ENCODE assay signal across 10 cellular contexts in the genomic region with DNA sequence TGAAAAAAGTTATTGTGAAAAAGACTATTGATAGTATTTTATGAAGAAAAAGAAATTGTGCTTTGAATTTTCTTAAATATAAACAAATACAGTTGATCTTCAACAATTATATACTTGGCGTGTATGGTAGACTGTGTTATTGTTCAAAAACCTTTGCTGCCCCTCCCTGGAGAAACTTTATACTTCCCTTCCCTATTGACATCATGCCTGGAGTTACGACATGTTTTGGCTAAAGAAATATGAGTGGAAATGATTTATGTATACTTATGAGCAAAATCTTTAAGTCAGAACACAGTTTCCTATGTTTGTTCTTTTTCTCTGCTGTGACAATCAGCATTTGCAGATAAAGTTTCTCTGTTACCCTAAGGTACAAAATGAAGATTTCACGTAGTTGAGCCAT.
DNase-seq lines count a peak whose midpoint lies in the region; ATAC-seq and TF ChIP-seq lines count a peak whose summit lies in the region.
"Had no signal": no experiment of that assay in that cellular context is flagged by ENCODE, and none has a peak within 500 bp of the region (broad histone marks: within the 10 kb centered on the region; RNA-seq: fewer than 3 reads in every experiment).

No MANE protein-coding gene starts in this region.

- no peaks in the 10 kb centered on the region for H3K27me3 Mint-ChIP-seq in activated CD4-positive, alpha-beta T cell treated with anti-CD3 and anti-CD28 coated beads, Interleukin-2, amount 10 ng/mL, durations not matched to agents 7 days and 5 days
- no peaks in the 10 kb centered on the region for H3K27me3 Mint-ChIP-seq in activated naive CD4-positive, alpha-beta T cell treated with anti-CD3 and anti-CD28 coated beads, Interleukin-2, amount 10 ng/mL, durations not matched to agents 7 days and 5 days
- H3K27me3 Mint-ChIP-seq: activated naive CD8-positive, alpha-beta T cell had no signal

- TF ChIP-seq CTCF in foreskin fibroblast (IDR thresholded peaks at IDR 0.05; ENCODE audit: low read depth, low read length) (no peak), retinal pigment epithelial cell (conservative IDR thresholded peaks at IDR 0.05; ENCODE audit: low read depth, low read length) (peak; percentile 30)

- peaks cover 4% of the 10 kb centered on the region for H3K36me3 Mint-ChIP-seq in activated CD4-positive, alpha-beta T cell treated with anti-CD3 and anti-CD28 coated beads, Interleukin-2, amount 10 ng/mL, durations not matched to agents 7 days and 5 days (ENCODE audit: low read depth)
- H3K36me3 Mint-ChIP-seq in activated naive CD4-positive, alpha-beta T cell treated with anti-CD3 and anti-CD28 coated beads, Interleukin-2, amount 10 ng/mL, durations not matched to agents 7 days and 5 days, result peaks cover 3% of the 10 kb centered on the region

- H3K4me3 Mint-ChIP-seq in activated CD4-positive, alpha-beta T cell treated with anti-CD3 and anti-CD28 coated beads, Interleukin-2, amount 10 ng/mL, durations not matched to agents 7 days and 5 days, result no peak overlapping the region
- H3K4me3 Mint-ChIP-seq in activated naive CD4-positive, alpha-beta T cell treated with anti-CD3 and anti-CD28 coated beads, Interleukin-2, amount 10 ng/mL, durations not matched to agents 7 days and 5 days, result no peak overlapping the region
- H3K4me3 Mint-ChIP-seq: activated naive CD8-positive, alpha-beta T cell had no signal

- no peak overlapping the region for H3K27ac ChIP-seq in substantia nigra (ENCODE audit: low read depth, low read length, poor library complexity, severe bottlenecking)

- POLR2A ChIA-PET in activated CD4-positive, alpha-beta T cell treated with anti-CD3 and anti-CD28 coated beads, Interleukin-2, amount 10 ng/mL, durations not matched to agents 7 days and 5 days (lab: Charles Lee), result no interaction called here

- no peaks in the 10 kb centered on the region for H3K9me3 Mint-ChIP-seq in activated CD4-positive, alpha-beta T cell treated with anti-CD3 and anti-CD28 coated beads, Interleukin-2, amount 10 ng/mL, durations not matched to agents 7 days and 5 days
- H3K9me3 Mint-ChIP-seq in activated naive CD4-positive, alpha-beta T cell treated with anti-CD3 and anti-CD28 coated beads, Interleukin-2, amount 10 ng/mL, durations not matched to agents 7 days and 5 days, result peaks cover 2% of the 10 kb centered on the region

- H3K27ac Mint-ChIP-seq in activated CD4-positive, alpha-beta T cell treated with anti-CD3 and anti-CD28 coated beads, Interleukin-2, amount 10 ng/mL, durations not matched to agents 7 days and 5 days, result no peak overlapping the region
- H3K27ac Mint-ChIP-seq in activated naive CD4-positive, alpha-beta T cell treated with anti-CD3 and anti-CD28 coated beads, Interleukin-2, amount 10 ng/mL, durations not matched to agents 7 days and 5 days, result no peak overlapping the region
- H3K27ac Mint-ChIP-seq: activated naive CD8-positive, alpha-beta T cell had no signal

- no peak overlapping the region for H3K4me3 ChIP-seq in foreskin fibroblast (ENCODE audit: low read depth in 1 of 2, low read length in 2 of 2)
- H3K4me3 ChIP-seq in retinal pigment epithelial cell (ENCODE audit: low read length), result no peak overlapping the region

- CTCF ChIA-PET in activated CD4-positive, alpha-beta T cell treated with anti-CD3 and anti-CD28 coated beads, Interleukin-2, amount 10 ng/mL, durations not matched to agents 7 days and 5 days (lab: Charles Lee), result interaction anchor here (0.6 to 0.9 kb wide), 2 partner anchors 276 to 284 kb away, joined by 3 read pairs; no protein-coding TSS in a partner anchor
- CTCF ChIA-PET in activated naive CD4-positive, alpha-beta T cell treated with anti-CD3 and anti-CD28 coated beads, Interleukin-2, amount 10 ng/mL, durations not matched to agents 7 days and 5 days (lab: Charles Lee), result no interaction called here

- no peaks in the 10 kb centered on the region for H3K4me1 Mint-ChIP-seq in activated CD4-positive, alpha-beta T cell treated with anti-CD3 and anti-CD28 coated beads, Interleukin-2, amount 10 ng/mL, durations not matched to agents 7 days and 5 days
- H3K4me1 Mint-ChIP-seq in activated naive CD4-positive, alpha-beta T cell treated with anti-CD3 and anti-CD28 coated beads, Interleukin-2, amount 10 ng/mL, durations not matched to agents 7 days and 5 days, result no peaks in the 10 kb centered on the region

- DNase-seq in HPDE6-E6E7 (ENCODE audit: extremely low spot score) (peak; percentile 10), foreskin fibroblast (peak; percentile 54 to 82), retinal pigment epithelial cell (ENCODE audit: low read depth) (no peak), substantia nigra (lab: John Stamatoyannopoulos, UW) (no peak)
- DNase-seq in activated CD4-positive, CD25-positive, alpha-beta regulatory T cell (lab: John Stamatoyannopoulos, UW), result no peak
- no peak for DNase-seq in activated CD4-positive, alpha-beta T cell treated with anti-CD3 and anti-CD28 coated beads, Interleukin-2, amount 10 ng/mL, durations not matched to agents 7 days and 5 days
- no peak for DNase-seq in activated naive CD4-positive, alpha-beta T cell treated with anti-CD3 and anti-CD28 coated beads, Interleukin-2, amount 10 ng/mL, durations not matched to agents 7 days and 5 days
- DNase-seq: stimulated activated CD4-positive, alpha-beta T cell treated with anti-CD3 and anti-CD28 coated beads, Interleukin-4, amount 100 ng/mL, for 4 hours had no signal

- peak; percentile 46; the same call in 1 of the 3 replicates for ATAC-seq in SK-N-SH treated with all-trans-retinoic acid at 6 μM for 48 hours

TF ChIP-seq in SK-N-SH treated with all-trans-retinoic acid at 6 μM for 48 hours, 23 proteins besides CTCF, POLR2A, EP300 and RAD21:
- no peak for TF ChIP-seq ZNF565 (CRISPR knock-in tag; conservative IDR thresholded peaks at IDR 0.05; ENCODE audit: low read depth)
- TF ChIP-seq, protein P1, sequence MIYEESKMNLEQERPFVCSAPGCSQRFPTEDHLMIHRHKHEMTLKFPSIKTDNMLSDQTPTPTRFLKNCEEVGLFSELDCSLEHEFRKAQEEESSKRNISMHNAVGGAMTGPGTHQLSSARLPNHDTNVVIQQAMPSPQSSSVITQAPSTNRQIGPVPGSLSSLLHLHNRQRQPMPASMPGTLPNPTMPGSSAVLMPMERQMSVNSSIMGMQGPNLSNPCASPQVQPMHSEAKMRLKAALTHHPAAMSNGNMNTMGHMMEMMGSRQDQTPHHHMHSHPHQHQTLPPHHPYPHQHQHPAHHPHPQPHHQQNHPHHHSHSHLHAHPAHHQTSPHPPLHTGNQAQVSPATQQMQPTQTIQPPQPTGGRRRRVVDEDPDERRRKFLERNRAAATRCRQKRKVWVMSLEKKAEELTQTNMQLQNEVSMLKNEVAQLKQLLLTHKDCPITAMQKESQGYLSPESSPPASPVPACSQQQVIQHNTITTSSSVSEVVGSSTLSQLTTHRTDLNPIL (CRISPR knock-in tag; IDR thresholded peaks at IDR 0.05; ENCODE audit: low read depth), result no peak
- TF ChIP-seq TCF4 (CRISPR knock-in tag; IDR thresholded peaks at IDR 0.05; ENCODE audit: borderline replicate concordance), result no peak
- TF ChIP-seq ZFP30 (CRISPR knock-in tag; IDR thresholded peaks at IDR 0.05), result no peak
- TF ChIP-seq ZNF70 (CRISPR knock-in tag; IDR thresholded peaks at IDR 0.05), result no peak
- TF ChIP-seq ESRRG (CRISPR knock-in tag; IDR thresholded peaks at IDR 0.05), result no peak
TF ChIP-seq in SK-N-SH treated with all-trans-retinoic acid at 6 μM for 48 hours: peak in this region for 0.

Comparison
In these comparisons a context has a peak if more than half of its experiments do, and no peak if none do; other contexts are left out.
1. DNase-seq: peak in HPDE6-E6E7 (single experiment) and foreskin fibroblast (2 of 2); none in retinal pigment epithelial cell (single experiment), activated CD4-positive, CD25-positive, alpha-beta regulatory T cell (0 of 4), substantia nigra (0 of 49), activated CD4-positive, alpha-beta T cell treated with anti-CD3 and anti-CD28 coated beads, Interleukin-2, amount 10 ng/mL, durations not matched to agents 7 days and 5 days (single experiment) and activated naive CD4-positive, alpha-beta T cell treated with anti-CD3 and anti-CD28 coated beads, Interleukin-2, amount 10 ng/mL, durations not matched to agents 7 days and 5 days (single experiment).